In genomic region chr6:169263836-169264608, GRCh38 we compare ENCODE assay signal across 10 cellular contexts. TPM values are rescaled to one million over a fixed set of nuclear protein-coding genes. Genes with fewer than 3 reads are reported as not detected.
DNase-seq lines count a peak whose midpoint lies in the region; ATAC-seq and TF ChIP-seq lines count a peak whose summit lies in the region.
"Had no signal": no experiment of that assay in that cellular context is flagged by ENCODE, and none has a peak within 500 bp of the region (broad histone marks: within the 10 kb centered on the region; RNA-seq: fewer than 3 reads in every experiment).

No MANE protein-coding gene starts in this region.

- 75 to 78% (median 77%) methylated on average over 21 of the region's 21 CpGs for WGBS in adrenal gland, 4 donors

- TF ChIP-seq CTCF in HEK293 (tag by site-specific recombination; IDR thresholded peaks at IDR 0.05) (no peak), adrenal gland (IDR thresholded peaks at IDR 0.05) (no peak)

- H3K4me3 ChIP-seq in HEK293 (ENCODE audit: low read depth, low read length) (no peak overlapping the region), adrenal gland (no peak overlapping the region)

- ATAC-seq in HG03175 (IDR thresholded peaks at IDR 0.05; ENCODE audit: unreplicated experiment) (no peak), HG02938 (IDR thresholded peaks at IDR 0.05; ENCODE audit: unreplicated experiment) (no peak)
- ATAC-seq: activated T-cell treated with anti-CD3 and anti-CD28 coated beads, Interleukin-2, amount 50 U/mL, for 72 hours had no signal

- intact Hi-C loops in adrenal gland (cut with DNase I), result loop anchor here in 1 of 2 donors (10.0 kb wide), 1 partner anchor 49 kb away; no protein-coding TSS in a partner anchor

- CTCF ChIA-PET in HEK293 (lab: Yijun Ruan, JAX), result interaction anchor here (0.7 kb wide), 1 partner anchor 61 kb away, joined by 4 read pairs; no protein-coding TSS in a partner anchor

- POLR2A ChIA-PET in HEK293 (lab: Yijun Ruan, JAX), result no interaction called here

- H3K27ac ChIP-seq in HEK293 (ENCODE audit: extremely low read depth, low read depth, low read length), result no peak overlapping the region
- H3K27ac ChIP-seq in adrenal gland, result no peak overlapping the region

- no peaks in the 10 kb centered on the region for H3K36me3 ChIP-seq in HEK293 (ENCODE audit: control insufficient read depth in 2 of 2, insufficient read depth in 1 of 2, low read length in 2 of 2)
- no peaks in the 10 kb centered on the region for H3K36me3 ChIP-seq in adrenal gland (replicated peaks in 1 of 2)

- H3K9me3 ChIP-seq in HEK293 (ENCODE audit: control insufficient read depth, insufficient read depth, low read depth, low read length) (no peaks in the 10 kb centered on the region), adrenal gland (replicated peaks in 1 of 3) (no peaks in the 10 kb centered on the region)

- no peaks in the 10 kb centered on the region for H3K4me1 ChIP-seq in HEK293 (ENCODE audit: control insufficient read depth, insufficient read depth, low read length)
- H3K4me1 ChIP-seq in adrenal gland (replicated peaks in 1 of 2), result peaks cover 0 to 4% of the 10 kb centered on the region in 2 donors

- H3K27me3 ChIP-seq in adrenal gland, result no peaks in the 10 kb centered on the region

- DNase-seq in AG08395 (ENCODE audit: low spot score) (peak; percentile 75), adrenal gland (peak; percentile 76 to 94 (median 86)), islet precursor cell (peak; percentile 52), NCI-H526 treated with DMSO at 0.1 percent for 48 hours (lab: John Stamatoyannopoulos, UW) (no peak), epidermal melanocyte (ENCODE audit: insufficient read length, low spot score) (no peak)
- DNase-seq: activated T-cell treated with anti-CD3 and anti-CD28 coated beads, Interleukin-2, amount 50 U/mL, for 72 hours; Kasumi-1 had no signal

- no peak for TF ChIP-seq POLR2A in adrenal gland (IDR thresholded peaks at IDR 0.05)

TF ChIP-seq in HEK293, 187 proteins besides CTCF, POLR2A, EP300 and RAD21:
- 0 out of 2 replicates have a peak, but pooled peaks have one; percentile 39 for TF ChIP-seq ZNF10 (tag by site-specific recombination; IDR thresholded peaks at IDR 0.05)
- TF ChIP-seq PRDM6 (tag by site-specific recombination; IDR thresholded peaks at IDR 0.05), result no peak

RNA-seq across cellular contexts. Expression of gene THBS2, which starts 10.4 kb away (rescaled TPM):
- total RNA-seq in adrenal gland, result 10 to 100 TPM in 7 of 8 donors, 1 to 10 TPM in 1; 9.8 to 72.7 (median 27.0) TPM
- 1 to 10 TPM; 5.6 to 7.9 (median 6.1) TPM for polyA plus RNA-seq in adrenal gland
- total RNA-seq: activated T-cell treated with anti-CD3 and anti-CD28 coated beads, Interleukin-2, amount 50 U/mL, for 72 hours had no signal

Comparison
In these comparisons a context has a peak if more than half of its experiments do, and no peak if none do; other contexts are left out.
1. DNase-seq: peak in AG08395 (single experiment), adrenal gland (7 of 7) and islet precursor cell (single experiment); none in NCI-H526 treated with DMSO at 0.1 percent for 48 hours (single experiment) and epidermal melanocyte (single experiment).